ENCODE assay signal across 8 cellular contexts in genomic region chr20:63625771-63626423, GRCh38. TPM values are rescaled to one million over a fixed set of nuclear protein-coding genes. Genes with fewer than 3 reads are reported as not detected.
DNase-seq lines count a peak whose midpoint lies in the region; ATAC-seq and TF ChIP-seq lines count a peak whose summit lies in the region.

No MANE protein-coding gene starts in this region.

- DNase-seq in DMS53 (lab: John Stamatoyannopoulos, UW), result peak; percentile 59
- DNase-seq in DMS53 treated with DMSO at 0.1 percent for 48 hours (lab: John Stamatoyannopoulos, UW; ENCODE audit: unreplicated experiment), result no peak
- peak; percentile 33 for DNase-seq in OCI-LY7 (ENCODE audit: low spot score)
- peak in 9 of 49 donors; percentile 10 to 86 (median 44) for DNase-seq in substantia nigra (lab: John Stamatoyannopoulos, UW)
- no peak for DNase-seq in cortex of kidney (lab: John Stamatoyannopoulos, UW)

- H3K36me3 Mint-ChIP-seq in brain, result peaks cover 17% of the 10 kb centered on the region

- peaks cover 52% of the 10 kb centered on the region for H3K4me1 Mint-ChIP-seq in brain

- peak overlapping the region; percentile 82 to 88 (median 84) for H3K4me3 Mint-ChIP-seq in brain

- no peaks in the 10 kb centered on the region for H3K27me3 Mint-ChIP-seq in brain

- peak overlapping the region; percentile 100 for H3K4me2 ChIP-seq in OCI-LY7 (ENCODE audit: low read length)

- no peak for ATAC-seq in GM18519 (IDR thresholded peaks at IDR 0.05; ENCODE audit: low FRiP score, unreplicated experiment)

- H3K27ac Mint-ChIP-seq in brain, result peak overlapping the region; percentile 76 to 97 (median 87)

- peak overlapping the region; percentile 96 for H3K4me3 ChIP-seq in OCI-LY7 (ENCODE audit: low read depth, low read length, poor library complexity, severe bottlenecking)

- peaks cover 15% of the 10 kb centered on the region for H3K4me1 ChIP-seq in OCI-LY7 (ENCODE audit: insufficient read depth, low read length, poor library complexity, severe bottlenecking)

- CTCF ChIA-PET in OCI-LY7 (lab: Charles Lee; ENCODE audit: unreplicated experiment), result no interaction called here

- BruUV-seq in OCI-LY7 (replicated peaks; lab: Mats Ljungman, UMichigan), result no TSS peak

- POLR2A ChIA-PET in OCI-LY7 (lab: Charles Lee), result no interaction called here

- TF ChIP-seq CTCF in OCI-LY7 (conservative IDR thresholded peaks at IDR 0.05; ENCODE audit: low read length) (no peak), brain (conservative IDR thresholded peaks at IDR 0.05) (no peak)

- H3K9me3 ChIP-seq in OCI-LY7 (ENCODE audit: low read length), result no peaks in the 10 kb centered on the region

- H3K79me2 ChIP-seq in OCI-LY7 (ENCODE audit: insufficient read depth, low read depth, low read length), result peaks cover 45% of the 10 kb centered on the region

- no peaks in the 10 kb centered on the region for H4K20me1 ChIP-seq in OCI-LY7 (ENCODE audit: insufficient read depth, low read length)

- H3K36me3 ChIP-seq in OCI-LY7 (ENCODE audit: insufficient read depth, low read length), result peaks cover 16% of the 10 kb centered on the region; the same call in 1 of the 2 replicates

- no peaks in the 10 kb centered on the region for H3K9me2 ChIP-seq in OCI-LY7 (ENCODE audit: insufficient read depth, low read length)

- intact Hi-C loops in OCI-LY7 (cut with micrococcal nuclease; ENCODE audit: unreplicated experiment), result loop anchor here (5.0 to 10.0 kb wide), 4 partner anchors 74 to 451 kb away; partner anchors contain the start of genes FNDC11, PTK6, RGS19 and SAMD10

- H3K27me3 ChIP-seq in layer of hippocampus (ENCODE audit: control insufficient read depth, insufficient read depth, low read length), result no peaks in the 10 kb centered on the region

- H3K27ac ChIP-seq in OCI-LY7 (ENCODE audit: low read depth, low read length, poor library complexity, severe bottlenecking), result peak overlapping the region; percentile 48
- peak overlapping the region; percentile 97 for H3K27ac ChIP-seq in layer of hippocampus (ENCODE audit: low read depth, low read length)
- peak overlapping the region; percentile 91 for H3K27ac ChIP-seq in substantia nigra (ENCODE audit: low read depth, low read length, poor library complexity, severe bottlenecking)

- peak overlapping the region; percentile 62 for H2AFZ ChIP-seq in OCI-LY7 (ENCODE audit: low read length)

- H3K9me3 Mint-ChIP-seq in brain, result no peaks in the 10 kb centered on the region

RNA-seq across cellular contexts. Expression of gene GMEB2, which starts 1.0 kb away (rescaled TPM):
- total RNA-seq in OCI-LY7 (2014; rRNA removed; shearing (Covaris generic)), result 14.3 and 15.6 TPM in 2 replicates
- 15.0 and 15.6 TPM in 2 replicates for total RNA-seq in OCI-LY7 (2022)
- 13.6 TPM for polyA plus RNA-seq in brain (ENCODE audit: insufficient read depth, low read depth, low replicate concordance)

RNA-seq across cellular contexts. Expression of gene STMN3, which starts 27.3 kb away (rescaled TPM):
- 4.0 and 6.7 TPM in 2 replicates for total RNA-seq in OCI-LY7 (2014; rRNA removed; shearing (Covaris generic))
- total RNA-seq in OCI-LY7 (2022), result 6.7 and 7.5 TPM in 2 replicates
- polyA plus RNA-seq in brain (ENCODE audit: insufficient read depth, low read depth, low replicate concordance), result 455 TPM

RNA-seq across cellular contexts. Expression of gene RTEL1, which starts 32.2 kb away (rescaled TPM):
- total RNA-seq in OCI-LY7 (2014; rRNA removed; shearing (Covaris generic)), result 20.0 and 22.5 TPM in 2 replicates
- total RNA-seq in OCI-LY7 (2022), result 47.2 and 55.0 TPM in 2 replicates
- polyA plus RNA-seq in brain (ENCODE audit: insufficient read depth, low read depth, low replicate concordance), result 8.6 TPM

RNA-seq across cellular contexts. Expression of gene HELZ2, which starts 51.9 kb away (rescaled TPM):
- total RNA-seq in OCI-LY7 (2014; rRNA removed; shearing (Covaris generic)), result 3.6 and 6.5 TPM in 2 replicates
- total RNA-seq in OCI-LY7 (2022), result 8.3 and 8.6 TPM in 2 replicates
- 36.2 TPM for polyA plus RNA-seq in brain (ENCODE audit: insufficient read depth, low read depth, low replicate concordance)

Comparison
In these comparisons a context has a peak if more than half of its experiments do, and no peak if none do; other contexts are left out.
1. DNase-seq: peak in DMS53 (single experiment) and OCI-LY7 (single experiment); none in DMS53 treated with DMSO at 0.1 percent for 48 hours (single experiment) and cortex of kidney (single experiment).
2. Peak in every context shown above with its lines, with median percentiles within 50 percentile points of each other: H3K27ac ChIP-seq.